15 cellular contexts compared by ENCODE assay signal in genomic region chr2:3578987-3579386, GRCh38. TPM values are rescaled to one million over a fixed set of nuclear protein-coding genes. Genes with fewer than 3 reads are reported as not detected.
DNase-seq lines count a peak whose midpoint lies in the region; ATAC-seq, FAIRE-seq and TF ChIP-seq lines count a peak whose summit lies in the region.
"Had no signal": no experiment of that assay in that cellular context is flagged by ENCODE, and none has a peak within 500 bp of the region (broad histone marks: within the 10 kb centered on the region; RNA-seq: fewer than 3 reads in every experiment).

No MANE protein-coding gene starts in this region.

- peaks cover 19% of the 10 kb centered on the region for H4K20me1 ChIP-seq in endothelial cell of umbilical vein (replicated peaks; ENCODE audit: control insufficient read depth, extremely low read depth, insufficient read depth, low read length)

- H3K4me1 Mint-ChIP-seq in activated CD8-positive, alpha-beta memory T cell treated with anti-CD3 and anti-CD28 coated beads, Interleukin-2, amount 10 ng/mL, durations not matched to agents 7 days and 5 days, result peaks cover 51% of the 10 kb centered on the region

- H3K27ac ChIP-seq in SK-N-MC, result 0 out of 2 replicates have a peak overlapping the region, but pooled peaks have one; percentile 10
- peak overlapping the region; percentile 14 for H3K27ac ChIP-seq in endothelial cell of umbilical vein (ENCODE audit: insufficient read depth, low read depth, low read length)
- no peak overlapping the region for H3K27ac ChIP-seq in prostate gland
- H3K27ac ChIP-seq: foreskin keratinocyte, psoas muscle, SJCRH30 had no signal

- peak overlapping the region; percentile 25 for H3K27ac Mint-ChIP-seq in activated CD8-positive, alpha-beta memory T cell treated with anti-CD3 and anti-CD28 coated beads, Interleukin-2, amount 10 ng/mL, durations not matched to agents 7 days and 5 days

- BruUV-seq in endothelial cell of umbilical vein (replicated peaks; lab: Mats Ljungman, UMichigan), result no TSS peak

- H3K9me3 ChIP-seq in SK-N-MC (ENCODE audit: low read depth, low read length) (no peaks in the 10 kb centered on the region), endothelial cell of umbilical vein (replicated peaks; ENCODE audit: control insufficient read depth, insufficient read depth, low read length) (no peaks in the 10 kb centered on the region), prostate gland (no peaks in the 10 kb centered on the region)
- H3K9me3 ChIP-seq: psoas muscle, SJCRH30 had no signal

- dilution Hi-C loops in endothelial cell of umbilical vein (cut with MboI; ENCODE audit: extremely low pct_ligation_motif_present, low sequenced_read_pairs), result no loop called here

- H3K27me3 Mint-ChIP-seq in activated CD8-positive, alpha-beta memory T cell treated with anti-CD3 and anti-CD28 coated beads, Interleukin-2, amount 10 ng/mL, durations not matched to agents 7 days and 5 days, result no peaks in the 10 kb centered on the region

- H3K9ac ChIP-seq in SK-N-MC (ENCODE audit: insufficient read length) (peak overlapping the region; percentile 99), endothelial cell of umbilical vein (replicated peaks; ENCODE audit: extremely low read depth, insufficient read depth, low read length) (peak overlapping the region; percentile 21)

- H3K4me1 ChIP-seq in endothelial cell of umbilical vein (ENCODE audit: control insufficient read depth, extremely low read depth, insufficient read depth, low read length) (peaks cover 31% of the 10 kb centered on the region), prostate gland (replicated peaks) (peaks cover 4% of the 10 kb centered on the region)

- H3K36me3 ChIP-seq in SK-N-MC (ENCODE audit: insufficient read depth, low read length), result peaks cover 83% of the 10 kb centered on the region
- peaks cover 22 to 41% of the 10 kb centered on the region in 2 experiments for H3K36me3 ChIP-seq in endothelial cell of umbilical vein (ENCODE audit: control insufficient read depth in 2 of 2, extremely low read depth in 1 of 2, insufficient read depth in 2 of 2, low read length in 2 of 2)
- H3K36me3 ChIP-seq in prostate gland, result peaks cover 5 to 8% of the 10 kb centered on the region in 2 donors

- WGBS in prostate gland, result 83% methylated on average over 5 of the region's 5 CpGs

- peaks cover 62% of the 10 kb centered on the region for H3K36me3 Mint-ChIP-seq in activated CD8-positive, alpha-beta memory T cell treated with anti-CD3 and anti-CD28 coated beads, Interleukin-2, amount 10 ng/mL, durations not matched to agents 7 days and 5 days

- peak overlapping the region; percentile 85 for H3K4me2 ChIP-seq in endothelial cell of umbilical vein (ENCODE audit: insufficient read depth, low read length)

- H3K9me3 Mint-ChIP-seq in activated CD8-positive, alpha-beta memory T cell treated with anti-CD3 and anti-CD28 coated beads, Interleukin-2, amount 10 ng/mL, durations not matched to agents 7 days and 5 days (ENCODE audit: low read depth), result no peaks in the 10 kb centered on the region

- TF ChIP-seq POLR2A in endothelial cell of umbilical vein (IDR thresholded peaks at IDR 0.05; ENCODE audit: low read depth, low read length), result no peak
- TF ChIP-seq POLR2A in prostate gland (IDR thresholded peaks at IDR 0.05), result no peak

- POLR2A ChIA-PET in endothelial cell of umbilical vein (lab: Charles Lee), result no interaction called here

- no peak overlapping the region for H3K4me3 Mint-ChIP-seq in activated CD8-positive, alpha-beta memory T cell treated with anti-CD3 and anti-CD28 coated beads, Interleukin-2, amount 10 ng/mL, durations not matched to agents 7 days and 5 days

- CTCF ChIA-PET in activated CD8-positive, alpha-beta memory T cell treated with anti-CD3 and anti-CD28 coated beads, Interleukin-2, amount 10 ng/mL, durations not matched to agents 7 days and 5 days (lab: Charles Lee), result interaction anchor here (1.0 kb wide), 1 partner anchor 73 kb away, joined by 3 read pairs; no protein-coding TSS in a partner anchor
- CTCF ChIA-PET in endothelial cell of umbilical vein (lab: Charles Lee), result interaction anchor here (0.7 to 1.4 kb wide), 2 partner anchors 8 to 16 kb away, joined by 3 to 4 read pairs; partner anchors contain the start of gene COLEC11

- no peak overlapping the region for H2AFZ ChIP-seq in endothelial cell of umbilical vein (ENCODE audit: low read depth, low read length)

- H3K79me2 ChIP-seq in endothelial cell of umbilical vein (ENCODE audit: control insufficient read depth, insufficient read depth, low read length), result peaks cover 60% of the 10 kb centered on the region

- ATAC-seq in activated CD8-positive, alpha-beta memory T cell treated with anti-CD3 and anti-CD28 coated beads, Interleukin-2, amount 10 ng/mL, durations not matched to agents 7 days and 5 days, result no peak
- ATAC-seq in HG03520 (IDR thresholded peaks at IDR 0.05; ENCODE audit: unreplicated experiment), result no peak
- ATAC-seq: foreskin keratinocyte, left lobe of liver, psoas muscle had no signal

- TF ChIP-seq CTCF in endothelial cell of umbilical vein (IDR thresholded peaks at IDR 0.05; ENCODE audit: extremely low read depth in 1 of 2, insufficient read depth in 1 of 2, low read depth in 1 of 2, low read length in 2 of 2) (no peak), prostate gland (IDR thresholded peaks at IDR 0.05) (no peak)

- FAIRE-seq in endothelial cell of umbilical vein (lab: Jason Lieb, UNC), result no peak
- FAIRE-seq: G401.6 had no signal

- H3K9me1 ChIP-seq in endothelial cell of umbilical vein (replicated peaks; ENCODE audit: control insufficient read depth, extremely low read depth, insufficient read depth, low read length), result no peaks in the 10 kb centered on the region

- intact Hi-C loops in endothelial cell of umbilical vein (cut with micrococcal nuclease) (loop anchor here (5.0 kb wide), 1 partner anchor 73 kb away; no protein-coding TSS in a partner anchor), prostate gland (cut with DNase I) (loop anchor here (5.0 kb wide), 3 partner anchors 57 to 202 kb away; partner anchors contain the start of genes EIPR1 and TRAPPC12)

- H3K4me3 ChIP-seq in SK-N-MC (peak overlapping the region; percentile 98), endothelial cell of umbilical vein (replicated peaks in 1 of 3; ENCODE audit: insufficient read depth in 1 of 3, low read depth in 1 of 3, low read length in 3 of 3) (peak overlapping the region in 1 of 3 experiments; percentile 55), prostate gland (no peak overlapping the region)
- H3K4me3 ChIP-seq: psoas muscle, SJCRH30 had no signal

- DNase-seq in activated CD8-positive, alpha-beta memory T cell treated with anti-CD3 and anti-CD28 coated beads, Interleukin-2, amount 10 ng/mL, durations not matched to agents 7 days and 5 days, result no peak
- no peak for DNase-seq in activated CD8-positive, alpha-beta memory T cell treated with anti-CD3 and anti-CD28 coated beads, Interleukin-2, amount 50 U/mL, for 4 hours
- no peak for DNase-seq in SK-N-MC (ENCODE audit: low read depth, low spot score)
- DNase-seq in endothelial cell of umbilical vein (ENCODE audit: low read depth, low spot score), result no peak
- DNase-seq in stimulated activated CD8-positive, alpha-beta memory T cell treated with anti-CD3 and anti-CD28 coated beads, Interleukin-4, amount 100 ng/mL, for 48 hours, result peak; percentile 0
- DNase-seq in prostate gland (ENCODE audit: low spot score), result no peak
- no peak for DNase-seq in NOMO-1 treated with DMSO at 0.1 percent for 48 hours (lab: John Stamatoyannopoulos, UW; ENCODE audit: unreplicated experiment)
- DNase-seq: foreskin keratinocyte, GOT3, NCI-H524, psoas muscle, SJCRH30 had no signal

- no peaks in the 10 kb centered on the region for H3K27me3 ChIP-seq in endothelial cell of umbilical vein (ENCODE audit: control insufficient read depth in 2 of 2, insufficient read depth in 2 of 2, low read length in 2 of 2)
- no peaks in the 10 kb centered on the region for H3K27me3 ChIP-seq in prostate gland (replicated peaks; ENCODE audit: insufficient read depth)
- H3K27me3 ChIP-seq: foreskin keratinocyte, SJCRH30 had no signal

RNA-seq across cellular contexts. Expression of gene RPS7, which starts 3.9 kb away (rescaled TPM):
- 1,000 to 10,000 TPM; 1,010 to 1,163 TPM for total RNA-seq in activated CD8-positive, alpha-beta memory T cell treated with anti-CD3 and anti-CD28 coated beads, Interleukin-2, amount 10 ng/mL, durations not matched to agents 7 days and 5 days
- total RNA-seq in endothelial cell of umbilical vein (1,506 and 1,544 TPM in 2 replicates), prostate gland (1,000 to 10,000 TPM; 1,200 to 3,706 TPM)
- 712 and 1,210 TPM in 2 replicates for polyA plus RNA-seq in endothelial cell of umbilical vein
- 1,730 and 1,737 TPM in 2 replicates for polyA plus RNA-seq in endothelial cell of umbilical vein (2011; cell fraction: cytosol; rRNA removed)
- 533 and 585 TPM in 2 replicates for polyA plus RNA-seq in endothelial cell of umbilical vein (2011; cell fraction: nucleus; rRNA removed)
- 1,981 and 2,150 TPM in 2 replicates for polyA plus RNA-seq in endothelial cell of umbilical vein (2012)
- polyA minus RNA-seq in endothelial cell of umbilical vein, result 252 and 276 TPM in 2 replicates
- 328 TPM for polyA minus RNA-seq in endothelial cell of umbilical vein (2011; cell fraction: cytosol; rRNA and poly(A)+ RNA removed)
- polyA minus RNA-seq in endothelial cell of umbilical vein (2011; cell fraction: nucleus; rRNA and poly(A)+ RNA removed), result 72.1 and 75.3 TPM in 2 replicates

RNA-seq across cellular contexts. Expression of gene COLEC11, which starts 15.9 kb away (rescaled TPM):
- total RNA-seq in activated CD8-positive, alpha-beta memory T cell treated with anti-CD3 and anti-CD28 coated beads, Interleukin-2, amount 10 ng/mL, durations not matched to agents 7 days and 5 days, result under 1 TPM; 0.23 to 0.32 TPM
- total RNA-seq in endothelial cell of umbilical vein (not detected in 2 replicates), prostate gland (10 to 100 TPM in 1 of 2 donors, 1 to 10 TPM in 1; 2.9 to 10.5 TPM)
- polyA plus RNA-seq in endothelial cell of umbilical vein, result 0.15 and 0.19 TPM in 2 replicates
- 0.15 and 0.17 TPM in 2 replicates for polyA plus RNA-seq in endothelial cell of umbilical vein (2011; cell fraction: cytosol; rRNA removed)
- polyA plus RNA-seq in endothelial cell of umbilical vein (2011; cell fraction: nucleus; rRNA removed), result not detected in 2 replicates
- not detected in 2 replicates for polyA plus RNA-seq in endothelial cell of umbilical vein (2012)
- polyA minus RNA-seq in endothelial cell of umbilical vein, result not detected in 2 replicates
- not detected for polyA minus RNA-seq in endothelial cell of umbilical vein (2011; cell fraction: cytosol; rRNA and poly(A)+ RNA removed)
- polyA minus RNA-seq in endothelial cell of umbilical vein (2011; cell fraction: nucleus; rRNA and poly(A)+ RNA removed), result not detected in 2 replicates
- total RNA-seq: foreskin keratinocyte had no signal
- polyA plus RNA-seq: foreskin keratinocyte had no signal

RNA-seq across cellular contexts. Expression of gene RNASEH1, which starts 20.9 kb away (rescaled TPM):
- total RNA-seq in activated CD8-positive, alpha-beta memory T cell treated with anti-CD3 and anti-CD28 coated beads, Interleukin-2, amount 10 ng/mL, durations not matched to agents 7 days and 5 days, result 10 to 100 TPM; 26.3 to 32.9 TPM
- 30.8 and 31.4 TPM in 2 replicates for total RNA-seq in endothelial cell of umbilical vein
- polyA plus RNA-seq in endothelial cell of umbilical vein, result 8.3 and 12.8 TPM in 2 replicates
- 15.5 and 17.7 TPM in 2 replicates for polyA plus RNA-seq in endothelial cell of umbilical vein (2011; cell fraction: cytosol; rRNA removed)
- polyA plus RNA-seq in endothelial cell of umbilical vein (2011; cell fraction: nucleus; rRNA removed), result 10.7 and 14.4 TPM in 2 replicates
- polyA plus RNA-seq in endothelial cell of umbilical vein (2012), result 26.7 and 36.1 TPM in 2 replicates
- 10.6 and 12.7 TPM in 2 replicates for polyA minus RNA-seq in endothelial cell of umbilical vein
- polyA minus RNA-seq in endothelial cell of umbilical vein (2011; cell fraction: cytosol; rRNA and poly(A)+ RNA removed), result 16.5 TPM
- polyA minus RNA-seq in endothelial cell of umbilical vein (2011; cell fraction: nucleus; rRNA and poly(A)+ RNA removed), result 6.1 and 6.9 TPM in 2 replicates
- total RNA-seq in prostate gland, result 10 to 100 TPM; 19.1 to 31.5 TPM

RNA-seq across cellular contexts. Expression of gene ADI1, which starts 59.7 kb away (rescaled TPM):
- 10 to 100 TPM; 15.0 to 16.6 TPM for total RNA-seq in activated CD8-positive, alpha-beta memory T cell treated with anti-CD3 and anti-CD28 coated beads, Interleukin-2, amount 10 ng/mL, durations not matched to agents 7 days and 5 days
- total RNA-seq in endothelial cell of umbilical vein (42.6 and 49.7 TPM in 2 replicates), prostate gland (100 to 1,000 TPM in 1 of 2 donors, 10 to 100 TPM in 1; 81.7 to 270 TPM)
- polyA plus RNA-seq in endothelial cell of umbilical vein, result 30.5 and 38.6 TPM in 2 replicates
- polyA plus RNA-seq in endothelial cell of umbilical vein (2011; cell fraction: cytosol; rRNA removed), result 53.2 and 62.1 TPM in 2 replicates
- 39.2 and 42.6 TPM in 2 replicates for polyA plus RNA-seq in endothelial cell of umbilical vein (2011; cell fraction: nucleus; rRNA removed)
- polyA plus RNA-seq in endothelial cell of umbilical vein (2012), result 44.9 and 57.0 TPM in 2 replicates
- polyA minus RNA-seq in endothelial cell of umbilical vein, result 23.4 and 25.1 TPM in 2 replicates
- 29.7 TPM for polyA minus RNA-seq in endothelial cell of umbilical vein (2011; cell fraction: cytosol; rRNA and poly(A)+ RNA removed)
- polyA minus RNA-seq in endothelial cell of umbilical vein (2011; cell fraction: nucleus; rRNA and poly(A)+ RNA removed), result 12.2 and 17.3 TPM in 2 replicates

Comparison
In these comparisons a context has a peak if more than half of its experiments do, and no peak if none do; other contexts are left out.
1. H3K27ac ChIP-seq: peak in SK-N-MC (single experiment) and endothelial cell of umbilical vein (single experiment); none in prostate gland (0 of 2).